14 cellular contexts compared by ENCODE assay signal in the genomic region with DNA sequence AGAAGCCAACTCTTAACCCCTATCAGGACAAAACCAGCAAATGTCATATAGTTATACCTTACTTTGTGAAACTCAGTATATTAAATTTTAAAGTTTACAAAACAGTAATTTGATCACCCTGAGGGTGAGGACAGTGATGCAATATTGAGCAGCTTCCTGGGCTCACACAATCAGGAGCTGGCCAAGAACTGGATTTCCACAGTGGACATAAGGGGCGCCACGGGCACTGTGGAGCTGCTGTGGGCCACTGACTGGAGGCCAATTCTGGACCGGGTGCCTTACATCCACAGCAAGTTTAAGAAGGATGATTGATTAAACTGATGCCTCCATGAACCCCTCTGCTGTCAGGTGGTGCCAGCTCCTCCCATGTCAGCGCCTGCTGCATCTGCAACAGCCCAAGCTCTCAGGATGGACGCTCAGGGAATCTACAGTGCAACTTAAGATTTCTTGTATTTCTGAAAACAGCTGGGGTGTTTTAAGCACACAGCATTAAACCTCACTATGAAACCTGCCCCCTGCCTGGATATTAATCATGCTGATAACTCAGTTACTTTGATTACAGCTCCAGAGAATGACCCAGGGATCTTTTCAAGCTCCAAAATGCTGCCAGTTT. TPM values are rescaled to one million over a fixed set of nuclear protein-coding genes. Genes with fewer than 3 reads are reported as not detected.
DNase-seq lines count a peak whose midpoint lies in the region; TF ChIP-seq lines count a peak whose summit lies in the region.
"Had no signal": no experiment of that assay in that cellular context is flagged by ENCODE, and none has a peak within 500 bp of the region (broad histone marks: within the 10 kb centered on the region; RNA-seq: fewer than 3 reads in every experiment).

No MANE protein-coding gene starts in this region.

- no peak for TF ChIP-seq POLR2A in breast epithelium (IDR thresholded peaks at IDR 0.05)

- peak; percentile 45 for DNase-seq in MCF 10A (ENCODE audit: unreplicated experiment)
- DNase-seq in breast epithelium (ENCODE audit: low spot score in 2 of 2) = no peak
- no peak for DNase-seq in WERI-Rb-1
- DNase-seq in fibroblast of villous mesenchyme (ENCODE audit: low read depth) = peak; percentile 76
- DNase-seq in NCI-H510A (lab: John Stamatoyannopoulos, UW) = no peak
- no peak for DNase-seq in activated T-cell treated with anti-CD3 and anti-CD28 coated beads, Interleukin-2, amount 50 U/mL, for 1 hour
- DNase-seq in foreskin melanocyte = no peak
- DNase-seq: CD4-positive, alpha-beta memory T cell; NCI-H1092; nephron progenitor cell; stimulated activated naive B cell treated with anti-CD40 and anti-IgM and Interleukin-4, amounts not matched to agents 10 μg/mL and 1 μg/mL and 100 μg/mL, for 72 hours had no signal

- CTCF ChIA-PET in MCF 10A (lab: Yijun Ruan, JAX) = interaction anchor here (1.0 to 4.1 kb wide), 2 partner anchors 17 to 43 kb away, joined by 3 to 29 read pairs; no protein-coding TSS in a partner anchor

- intact Hi-C loops in MCF 10A (cut with micrococcal nuclease) (no loop called here), breast epithelium (cut with DNase I; ENCODE audit: low total_unique reads) (no loop called here)

- TF ChIP-seq CTCF in MCF 10A (IDR thresholded peaks at IDR 0.05; ENCODE audit: unreplicated experiment) = no peak
- TF ChIP-seq CTCF in breast epithelium (IDR thresholded peaks at IDR 0.05) = no peak
- TF ChIP-seq CTCF in WERI-Rb-1 (IDR thresholded peaks at IDR 0.05; ENCODE audit: low read depth, low read length) = no peak
- no peak for TF ChIP-seq CTCF in fibroblast of villous mesenchyme (IDR thresholded peaks at IDR 0.05; ENCODE audit: insufficient read depth, low read depth, low read length)

- peaks cover 0 to 2% of the 10 kb centered on the region in 2 donors for H3K4me1 ChIP-seq in breast epithelium
- H3K4me1 ChIP-seq in skeletal muscle satellite cell (ENCODE audit: control insufficient read depth, insufficient read depth, low read length) = peaks cover 36% of the 10 kb centered on the region

- H3K4me3 ChIP-seq in breast epithelium (no peak overlapping the region), WERI-Rb-1 (ENCODE audit: low read depth, low read length) (no peak overlapping the region), fibroblast of villous mesenchyme (ENCODE audit: low read depth, low read length) (no peak overlapping the region), skeletal muscle satellite cell (ENCODE audit: low read length) (peak overlapping the region; percentile 47)
- H3K4me3 ChIP-seq: hepatocyte had no signal

- no peaks in the 10 kb centered on the region for H3K36me3 ChIP-seq in breast epithelium
- peaks cover 22% of the 10 kb centered on the region for H3K36me3 ChIP-seq in WERI-Rb-1
- H3K36me3 ChIP-seq in skeletal muscle satellite cell (ENCODE audit: insufficient read depth, low read length) = peaks cover 22% of the 10 kb centered on the region

- POLR2A ChIA-PET in MCF 10A (lab: Yijun Ruan, JAX) = interaction anchor here (1.5 to 7.8 kb wide), 3 partner anchors 9 to 43 kb away, joined by 3 to 67 read pairs (median 9); no protein-coding TSS in a partner anchor

- H3K36me3 Mint-ChIP-seq in MCF 10A (ENCODE audit: insufficient read depth, unreplicated experiment) = peaks cover 31% of the 10 kb centered on the region

- H3K27me3 ChIP-seq in breast epithelium (no peaks in the 10 kb centered on the region), WERI-Rb-1 (ENCODE audit: insufficient read depth, low read depth, severe bottlenecking) (no peaks in the 10 kb centered on the region), skeletal muscle satellite cell (ENCODE audit: control insufficient read depth, insufficient read depth, low read length) (no peaks in the 10 kb centered on the region)
- H3K27me3 ChIP-seq: hepatocyte had no signal

- H3K4me3 Mint-ChIP-seq in MCF 10A (ENCODE audit: unreplicated experiment) = peak overlapping the region; percentile 24
- H3K4me3 Mint-ChIP-seq: CD4-positive, alpha-beta memory T cell; nephron progenitor cell; stimulated activated naive B cell treated with anti-CD40 and anti-IgM and Interleukin-4, amounts not matched to agents 10 μg/mL and 1 μg/mL and 100 μg/mL, for 72 hours; WTC11 had no signal

- no peaks in the 10 kb centered on the region for H3K27me3 Mint-ChIP-seq in MCF 10A (ENCODE audit: insufficient read depth, unreplicated experiment)
- H3K27me3 Mint-ChIP-seq: CD4-positive, alpha-beta memory T cell; stimulated activated naive B cell treated with anti-CD40 and anti-IgM and Interleukin-4, amounts not matched to agents 10 μg/mL and 1 μg/mL and 100 μg/mL, for 72 hours had no signal

- H3K4me1 Mint-ChIP-seq in MCF 10A (ENCODE audit: insufficient read depth, unreplicated experiment) = peaks cover 45% of the 10 kb centered on the region

- H3K9ac ChIP-seq in skeletal muscle satellite cell (ENCODE audit: low read depth, low read length) = peak overlapping the region; percentile 39

- H3K27ac Mint-ChIP-seq in MCF 10A (ENCODE audit: low read depth, unreplicated experiment) = peak overlapping the region; percentile 76
- H3K27ac Mint-ChIP-seq: nephron progenitor cell; stimulated activated naive B cell treated with anti-CD40 and anti-IgM and Interleukin-4, amounts not matched to agents 10 μg/mL and 1 μg/mL and 100 μg/mL, for 72 hours; WTC11 had no signal

- BruUV-seq in MCF 10A (replicated peaks; lab: Mats Ljungman, UMichigan) = no TSS peak

- peak overlapping the region; percentile 82 for H3K4me2 ChIP-seq in skeletal muscle satellite cell (ENCODE audit: low read length)
- H3K4me2 ChIP-seq: hepatocyte had no signal

- no peaks in the 10 kb centered on the region for H3K9me3 Mint-ChIP-seq in MCF 10A (ENCODE audit: unreplicated experiment)
- H3K9me3 Mint-ChIP-seq: CD4-positive, alpha-beta memory T cell had no signal

- H3K27ac ChIP-seq in breast epithelium = no peak overlapping the region
- peak overlapping the region; percentile 12; the same call in 1 of the 2 replicates for H3K27ac ChIP-seq in WERI-Rb-1
- H3K27ac ChIP-seq: hepatocyte had no signal

- H3K9me3 ChIP-seq in breast epithelium = no peaks in the 10 kb centered on the region
- peaks cover 14% of the 10 kb centered on the region for H3K9me3 ChIP-seq in WERI-Rb-1 (ENCODE audit: severe bottlenecking)
- H3K9me3 ChIP-seq in skeletal muscle satellite cell (replicated peaks; ENCODE audit: low read length) = no peaks in the 10 kb centered on the region

RNA-seq across cellular contexts. Expression of a gene that starts 55.9 kb away (rescaled TPM):
- 24.9 and 31.3 TPM in 2 replicates for total RNA-seq in MCF 10A (2022)
- total RNA-seq in breast epithelium = 10 to 100 TPM; 32.8 to 50.5 (median 35.6) TPM
- total RNA-seq in fibroblast of villous mesenchyme = 35.4 and 41.2 TPM in 2 replicates
- total RNA-seq in skeletal muscle satellite cell (2012; rRNA removed) = 25.6 and 31.7 TPM in 2 replicates

Comparison
In these comparisons a context has a peak if more than half of its experiments do, and no peak if none do; other contexts are left out.
1. DNase-seq: peak in MCF 10A (single experiment) and fibroblast of villous mesenchyme (single experiment); none in breast epithelium (0 of 2), WERI-Rb-1 (single experiment), NCI-H510A (single experiment), activated T-cell treated with anti-CD3 and anti-CD28 coated beads, Interleukin-2, amount 50 U/mL, for 1 hour (single experiment) and foreskin melanocyte (single experiment).